ENCODE assay signal across 16 cellular contexts in the genomic region with DNA sequence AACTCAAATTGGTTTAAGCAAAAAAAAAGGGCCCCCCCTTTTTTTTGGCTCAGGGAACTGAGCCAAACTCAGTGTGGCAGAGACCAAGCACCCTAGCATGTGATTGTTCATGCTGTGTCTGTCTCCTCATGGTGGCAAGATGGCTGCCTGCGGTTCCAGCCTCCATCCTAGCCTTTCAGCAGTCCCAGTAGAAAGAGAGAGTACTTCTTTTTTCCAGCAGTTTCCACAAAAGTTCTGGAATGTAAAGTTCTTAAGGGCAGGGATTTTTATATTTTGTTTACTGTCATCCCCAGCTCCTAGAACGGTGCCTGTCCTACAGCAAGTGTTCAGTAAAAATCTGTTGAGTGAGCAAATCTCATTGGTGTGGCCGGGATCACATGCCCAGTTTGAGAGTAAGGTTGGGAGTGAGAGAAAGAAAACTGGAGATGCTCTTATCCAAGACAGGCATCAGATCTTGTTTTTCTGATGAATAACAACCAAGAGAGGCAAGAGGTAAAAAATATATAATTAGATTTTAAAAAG. TPM values are rescaled to one million over a fixed set of nuclear protein-coding genes. Genes with fewer than 3 reads are reported as not detected.
DNase-seq lines count a peak whose midpoint lies in the region; ATAC-seq and TF ChIP-seq lines count a peak whose summit lies in the region.
"Had no signal": no experiment of that assay in that cellular context is flagged by ENCODE, and none has a peak within 500 bp of the region (broad histone marks: within the 10 kb centered on the region; RNA-seq: fewer than 3 reads in every experiment).

No MANE protein-coding gene starts in this region.

- peak overlapping the region; percentile 89 to 92 for H3K4me3 Mint-ChIP-seq in activated T-cell treated with anti-CD3 and anti-CD28 coated beads, Interleukin-2, amount 50 U/mL, for 72 hours
- H3K4me3 Mint-ChIP-seq in activated T-cell treated with anti-CD3 and anti-CD28 coated beads, Interleukin-2, amount 50 U/mL, for 4 hours, result no peak overlapping the region
- H3K4me3 Mint-ChIP-seq in activated B cell treated with CpG ODN at 0.5 μM for 24 hours, result peak overlapping the region; percentile 87

- intact Hi-C loops in activated B cell treated with CpG ODN at 0.5 μM for 24 hours (cut with micrococcal nuclease) (loop anchor here (5.0 kb wide), 3 partner anchors 43 to 103 kb away; no protein-coding TSS in a partner anchor), transverse colon (cut with DNase I; ENCODE audit: low total_unique reads) (no loop called here)

- H3K9me3 Mint-ChIP-seq in activated T-cell treated with anti-CD3 and anti-CD28 coated beads, Interleukin-2, amount 50 U/mL, for 72 hours, result no peaks in the 10 kb centered on the region
- H3K9me3 Mint-ChIP-seq in activated T-cell treated with anti-CD3 and anti-CD28 coated beads, Interleukin-2, amount 50 U/mL, for 4 hours, result no peaks in the 10 kb centered on the region
- no peaks in the 10 kb centered on the region for H3K9me3 Mint-ChIP-seq in activated B cell treated with CpG ODN at 0.5 μM for 24 hours

- POLR2A ChIA-PET in activated B cell treated with CpG ODN at 0.5 μM for 24 hours (lab: Charles Lee), result interaction anchor here (0.8 to 3.0 kb wide), 7 partner anchors 14 to 90 kb away, joined by 5 to 58 read pairs (median 9); a partner anchor contains a TSS

- no peak for DNase-seq in activated T-cell treated with anti-CD3 and anti-CD28 coated beads, Interleukin-2, amount 50 U/mL, for 72 hours
- no peak for DNase-seq in activated T-cell treated with anti-CD3 and anti-CD28 coated beads, Interleukin-2, amount 50 U/mL, for 4 hours
- DNase-seq in activated B cell treated with CpG ODN at 0.5 μM for 24 hours, result no peak
- peak; percentile 28 to 41 for DNase-seq in erythroblast (lab: John Stamatoyannopoulos, UW)
- DNase-seq in transverse colon, result no peak
- DNase-seq in H4 (ENCODE audit: low spot score), result no peak
- DNase-seq in LoVo (ENCODE audit: low spot score), result no peak
- DNase-seq: NCI-H1417 treated with DMSO at 0.1 percent for 48 hours, NCI-H446, occipital lobe, testis had no signal

- H3K36me3 ChIP-seq in transverse colon (no peaks in the 10 kb centered on the region), gastroesophageal sphincter (no peaks in the 10 kb centered on the region)
- H3K36me3 ChIP-seq: adrenal gland had no signal

- H3K4me1 ChIP-seq in transverse colon, result peaks cover 0 to 31% (median 3%) of the 10 kb centered on the region in 4 donors
- no peaks in the 10 kb centered on the region for H3K4me1 ChIP-seq in gastroesophageal sphincter
- H3K4me1 ChIP-seq: testis had no signal

- TF ChIP-seq EP300 in transverse colon (IDR thresholded peaks at IDR 0.05; ENCODE audit: low read depth) (no peak), gastroesophageal sphincter (IDR thresholded peaks at IDR 0.05) (no peak)

- WGBS in transverse colon (ENCODE audit: low coverage in 1 of 2), 2 donors, result 80 to 87% methylated on average over 2 to 3 of the region's 3 CpGs
- WGBS in gastroesophageal sphincter (ENCODE audit: low coverage in 1 of 2), 2 donors, result 89 to 96% methylated on average over 3 of the region's 3 CpGs

- in situ Hi-C loops in transverse colon (cut with MboI; ENCODE audit: low pct_ligation_motif_present in 1 of 4, low pct_unique_long_range_greater_than_20kb in 1 of 4, low sequenced_read_pairs in 3 of 4), result no loop called here

- TF ChIP-seq POLR2A in erythroblast (IDR thresholded peaks at IDR 0.05; ENCODE audit: low read length) (no peak), transverse colon (IDR thresholded peaks at IDR 0.05) (no peak), gastroesophageal sphincter (IDR thresholded peaks at IDR 0.05) (no peak)

- H3K27me3 ChIP-seq in transverse colon (no peaks in the 10 kb centered on the region), gastroesophageal sphincter (no peaks in the 10 kb centered on the region)
- H3K27me3 ChIP-seq: adrenal gland, testis had no signal

- peaks cover 79% of the 10 kb centered on the region for H3K4me1 Mint-ChIP-seq in activated T-cell treated with anti-CD3 and anti-CD28 coated beads, Interleukin-2, amount 50 U/mL, for 72 hours (ENCODE audit: low read depth)
- peaks cover 86% of the 10 kb centered on the region for H3K4me1 Mint-ChIP-seq in activated T-cell treated with anti-CD3 and anti-CD28 coated beads, Interleukin-2, amount 50 U/mL, for 4 hours (ENCODE audit: low read depth)
- H3K4me1 Mint-ChIP-seq in activated B cell treated with CpG ODN at 0.5 μM for 24 hours, result peaks cover 92% of the 10 kb centered on the region

- CTCF ChIA-PET in activated B cell treated with CpG ODN at 0.5 μM for 24 hours (lab: Charles Lee), result interaction anchor here (0.8 to 2.1 kb wide), 2 partner anchors 8 to 20 kb away, joined by 3 to 6 read pairs; no protein-coding TSS in a partner anchor

- H3K27ac ChIP-seq in transverse colon (peak overlapping the region; percentile 46 to 63 (median 57)), gastroesophageal sphincter (no peak overlapping the region)
- H3K27ac ChIP-seq: testis had no signal

- H3K9me3 ChIP-seq in transverse colon (no peaks in the 10 kb centered on the region), gastroesophageal sphincter (no peaks in the 10 kb centered on the region)
- H3K9me3 ChIP-seq: adrenal gland, testis had no signal

- H3K27ac Mint-ChIP-seq in activated T-cell treated with anti-CD3 and anti-CD28 coated beads, Interleukin-2, amount 50 U/mL, for 72 hours, result peak overlapping the region; percentile 96
- peak overlapping the region; percentile 90 for H3K27ac Mint-ChIP-seq in activated B cell treated with CpG ODN at 0.5 μM for 24 hours

- TF ChIP-seq CTCF in activated B cell treated with CpG ODN at 0.5 μM for 24 hours (IDR thresholded peaks at IDR 0.05) (no peak), transverse colon (IDR thresholded peaks at IDR 0.05) (no peak), gastroesophageal sphincter (IDR thresholded peaks at IDR 0.05) (no peak)

- no peak overlapping the region for H3K4me3 ChIP-seq in transverse colon
- no peak overlapping the region for H3K4me3 ChIP-seq in gastroesophageal sphincter
- H3K4me3 ChIP-seq: adrenal gland, coronary artery, smooth muscle cell, testis had no signal

- H3K36me3 Mint-ChIP-seq in activated T-cell treated with anti-CD3 and anti-CD28 coated beads, Interleukin-2, amount 50 U/mL, for 72 hours (ENCODE audit: insufficient read depth in 2 of 2), result peaks cover 3 to 7% of the 10 kb centered on the region in 2 donors
- peaks cover 6% of the 10 kb centered on the region for H3K36me3 Mint-ChIP-seq in activated T-cell treated with anti-CD3 and anti-CD28 coated beads, Interleukin-2, amount 50 U/mL, for 4 hours (ENCODE audit: insufficient read depth)
- H3K36me3 Mint-ChIP-seq in activated B cell treated with CpG ODN at 0.5 μM for 24 hours (ENCODE audit: low read depth), result peaks cover 25% of the 10 kb centered on the region

- no peak for ATAC-seq in activated T-cell treated with anti-CD3 and anti-CD28 coated beads, Interleukin-2, amount 50 U/mL, for 72 hours (replicated peaks in 1 of 2)
- no peak for ATAC-seq in activated T-cell treated with anti-CD3 and anti-CD28 coated beads, Interleukin-2, amount 50 U/mL, for 4 hours
- no peak for ATAC-seq in activated B cell treated with CpG ODN at 0.5 μM for 24 hours (ENCODE audit: low read depth)
- ATAC-seq in gastroesophageal sphincter, result no peak
- ATAC-seq: Panc1 had no signal

- no peaks in the 10 kb centered on the region for H3K27me3 Mint-ChIP-seq in activated T-cell treated with anti-CD3 and anti-CD28 coated beads, Interleukin-2, amount 50 U/mL, for 72 hours (ENCODE audit: low read depth)
- H3K27me3 Mint-ChIP-seq in activated T-cell treated with anti-CD3 and anti-CD28 coated beads, Interleukin-2, amount 50 U/mL, for 4 hours (ENCODE audit: low read depth), result no peaks in the 10 kb centered on the region
- H3K27me3 Mint-ChIP-seq in activated B cell treated with CpG ODN at 0.5 μM for 24 hours, result no peaks in the 10 kb centered on the region

RNA-seq across cellular contexts. Expression of a gene that starts 22.5 kb away (rescaled TPM):
- total RNA-seq in activated T-cell treated with anti-CD3 and anti-CD28 coated beads, Interleukin-2, amount 50 U/mL, for 72 hours, result 10 to 100 TPM; 47.2 to 57.7 TPM
- total RNA-seq in activated T-cell treated with anti-CD3 and anti-CD28 coated beads, Interleukin-2, amount 50 U/mL, for 4 hours, result 10 to 100 TPM; 40.5 to 70.7 (median 61.7) TPM
- 40.1 and 40.6 TPM in 2 replicates for total RNA-seq in activated B cell treated with CpG ODN at 0.5 μM for 24 hours
- 100 to 1,000 TPM in 1 of 4 donors, 10 to 100 TPM in 2, 1 to 10 TPM in 1; 4.2 to 123 (median 31.5) TPM for total RNA-seq in transverse colon
- 2.5 and 3.4 TPM in 2 replicates for total RNA-seq in H4 (2014; rRNA removed; shearing (Covaris generic))
- total RNA-seq in gastroesophageal sphincter, result 10 to 100 TPM in 2 of 4 donors, 1 to 10 TPM in 2; 4.3 to 15.6 (median 11.0) TPM

Comparison
In these comparisons a context has a peak if more than half of its experiments do, and no peak if none do; other contexts are left out.
1. DNase-seq: peak in erythroblast (2 of 2); none in activated T-cell treated with anti-CD3 and anti-CD28 coated beads, Interleukin-2, amount 50 U/mL, for 72 hours (0 of 2), activated T-cell treated with anti-CD3 and anti-CD28 coated beads, Interleukin-2, amount 50 U/mL, for 4 hours (single experiment), activated B cell treated with CpG ODN at 0.5 μM for 24 hours (single experiment), transverse colon (single experiment), H4 (single experiment) and LoVo (single experiment).
2. H3K27ac ChIP-seq: peak in transverse colon (4 of 4); none in gastroesophageal sphincter (0 of 4).